Comparison of ENCODE assay signal across 10 cellular contexts in genomic region chr4:57119054-57119651, GRCh38. TPM values are rescaled to one million over a fixed set of nuclear protein-coding genes. Genes with fewer than 3 reads are reported as not detected.
DNase-seq lines count a peak whose midpoint lies in the region; ATAC-seq and TF ChIP-seq lines count a peak whose summit lies in the region.
"Had no signal": no experiment of that assay in that cellular context is flagged by ENCODE, and none has a peak within 500 bp of the region (broad histone marks: within the 10 kb centered on the region; RNA-seq: fewer than 3 reads in every experiment).

No MANE protein-coding gene starts in this region.

- no peak overlapping the region for H3K27ac Mint-ChIP-seq in naive thymus-derived CD4-positive, alpha-beta T cell
- H3K27ac Mint-ChIP-seq: activated naive CD8-positive, alpha-beta T cell treated with anti-CD3 and anti-CD28 coated beads, Interleukin-2, amount 50 U/mL, for 24 hours had no signal

- H4K8ac ChIP-seq in neuronal stem cell (ENCODE audit: low read depth, low read length), result no peak overlapping the region

- no peak overlapping the region for H3K14ac ChIP-seq in neuronal stem cell (ENCODE audit: low read length)

- ATAC-seq in RWPE2 (ENCODE audit: low read depth) (peak; percentile 94), HG02981 (IDR thresholded peaks at IDR 0.05; ENCODE audit: unreplicated experiment) (no peak)
- ATAC-seq in naive thymus-derived CD4-positive, alpha-beta T cell, result no peak
- ATAC-seq: activated naive CD8-positive, alpha-beta T cell treated with anti-CD3 and anti-CD28 coated beads, Interleukin-2, amount 50 U/mL, for 24 hours had no signal

- no peaks in the 10 kb centered on the region for H3K79me1 ChIP-seq in neuronal stem cell (ENCODE audit: low read depth, low read length)

- intact Hi-C loops in naive thymus-derived CD4-positive, alpha-beta T cell (cut with micrococcal nuclease), result no loop called here

- no peak overlapping the region for H2BK12ac ChIP-seq in neuronal stem cell (ENCODE audit: low read length)

- H3K4me1 Mint-ChIP-seq in naive thymus-derived CD4-positive, alpha-beta T cell, result no peaks in the 10 kb centered on the region
- H3K4me1 Mint-ChIP-seq: activated naive CD8-positive, alpha-beta T cell treated with anti-CD3 and anti-CD28 coated beads, Interleukin-2, amount 50 U/mL, for 24 hours had no signal

- WGBS in neuronal stem cell (ENCODE audit: extremely low coverage in 2 of 2, insufficient read length in 2 of 2, insufficient replicate concordance in 1 of 2), 2 donors, result no CpG with 5 or more reads among the region's 8 CpGs

- no peak overlapping the region for H3K23ac ChIP-seq in neuronal stem cell (ENCODE audit: low read depth, low read length, poor library complexity)

- H3K4me2 ChIP-seq in neuronal stem cell (ENCODE audit: insufficient read depth, low read length, poor library complexity, severe bottlenecking), result no peak overlapping the region

- H3K27me3 ChIP-seq in RWPE2 (ENCODE audit: insufficient read depth, poor library complexity, severe bottlenecking), result no peaks in the 10 kb centered on the region
- peaks cover 0 to 2% (median 0%) of the 10 kb centered on the region in 3 experiments for H3K27me3 ChIP-seq in neuronal stem cell (ENCODE audit: control insufficient read depth in 3 of 3, insufficient read depth in 3 of 3, low read depth in 1 of 3, low read length in 3 of 3)
- H3K27me3 ChIP-seq in naive thymus-derived CD4-positive, alpha-beta T cell (ENCODE audit: control insufficient read depth in 2 of 2, insufficient read depth in 2 of 2, low read length in 2 of 2), result no peaks in the 10 kb centered on the region

- H2BK15ac ChIP-seq in neuronal stem cell (ENCODE audit: low read length), result no peak overlapping the region

- H3K36me3 ChIP-seq in RWPE2 (ENCODE audit: low read depth), result no peaks in the 10 kb centered on the region
- H3K36me3 ChIP-seq in neuronal stem cell (replicated peaks in 1 of 2; ENCODE audit: control insufficient read depth in 2 of 2, insufficient read depth in 2 of 2, low read length in 2 of 2), result no peaks in the 10 kb centered on the region
- H3K36me3 ChIP-seq in naive thymus-derived CD4-positive, alpha-beta T cell (ENCODE audit: control insufficient read depth in 2 of 3, insufficient read depth in 3 of 3, low read length in 3 of 3), result no peaks in the 10 kb centered on the region

- CTCF ChIA-PET in AG04449 (lab: Yijun Ruan, JAX), result interaction anchor here (0.6 to 3.5 kb wide), 6 partner anchors 13 to 70 kb away, joined by 3 to 24 read pairs (median 4); no protein-coding TSS in a partner anchor
- CTCF ChIA-PET in naive thymus-derived CD4-positive, alpha-beta T cell (lab: Charles Lee), result no interaction called here

- H3K9ac ChIP-seq in neuronal stem cell (ENCODE audit: low read depth, low read length, poor library complexity), result no peak overlapping the region

- H3K4me1 ChIP-seq in RWPE2 (ENCODE audit: insufficient read depth, poor library complexity, severe bottlenecking) (peaks cover 22% of the 10 kb centered on the region), neuronal stem cell (ENCODE audit: control insufficient read depth in 2 of 2, insufficient read depth in 1 of 2, low read depth in 1 of 2, low read length in 2 of 2) (no peaks in the 10 kb centered on the region)
- no peaks in the 10 kb centered on the region for H3K4me1 ChIP-seq in naive thymus-derived CD4-positive, alpha-beta T cell (ENCODE audit: control insufficient read depth in 2 of 2, insufficient read depth in 2 of 2, low read length in 2 of 2)

- H3K36me3 Mint-ChIP-seq in naive thymus-derived CD4-positive, alpha-beta T cell, result peaks cover 0 to 5% (median 0%) of the 10 kb centered on the region in 5 donors

- peaks cover 24 to 64% (median 44%) of the 10 kb centered on the region in 5 donors for H3K27me3 Mint-ChIP-seq in naive thymus-derived CD4-positive, alpha-beta T cell

- TF ChIP-seq CTCF in AG04449 (IDR thresholded peaks at IDR 0.05; ENCODE audit: insufficient read depth, low read length, missing control alignments), result no peak
- no peak for TF ChIP-seq CTCF in RWPE2 (IDR thresholded peaks at IDR 0.05; ENCODE audit: poor library complexity, severe bottlenecking)

- POLR2A ChIA-PET in AG04449 (lab: Yijun Ruan, JAX), result interaction anchor here (0.7 to 2.2 kb wide), 13 partner anchors 9 to 93 kb away, joined by 3 to 18 read pairs (median 4); partner anchors contain the start of gene IGFBP7
- POLR2A ChIA-PET in naive thymus-derived CD4-positive, alpha-beta T cell (lab: Charles Lee), result no interaction called here

- peak overlapping the region; percentile 48 for H3K4me3 ChIP-seq in AG04449 (ENCODE audit: low read depth, low read length)
- H3K4me3 ChIP-seq in RWPE2 (ENCODE audit: severe bottlenecking), result no peak overlapping the region
- no peak overlapping the region for H3K4me3 ChIP-seq in neuronal stem cell (ENCODE audit: low read length in 2 of 2)
- no peak overlapping the region for H3K4me3 ChIP-seq in naive thymus-derived CD4-positive, alpha-beta T cell (ENCODE audit: low read length)

- no peak overlapping the region for H2BK5ac ChIP-seq in neuronal stem cell (ENCODE audit: low read length)

- peak overlapping the region; percentile 69 for H2AFZ ChIP-seq in neuronal stem cell (ENCODE audit: low read length)

- peaks cover 0 to 11% (median 2%) of the 10 kb centered on the region in 11 donors for H3K9me3 Mint-ChIP-seq in naive thymus-derived CD4-positive, alpha-beta T cell
- H3K9me3 Mint-ChIP-seq: activated naive CD8-positive, alpha-beta T cell treated with anti-CD3 and anti-CD28 coated beads, Interleukin-2, amount 50 U/mL, for 24 hours had no signal

- no peak overlapping the region for H3K18ac ChIP-seq in neuronal stem cell (ENCODE audit: low read length)

- DNase-seq in AG04449 (ENCODE audit: low read depth, low spot score) (peak; percentile 95), RWPE2 (ENCODE audit: low spot score) (peak; percentile 70), fibroblast of gingiva (ENCODE audit: low read depth) (peak; percentile 86), neuronal stem cell (ENCODE audit: low spot score) (no peak), T-helper 9 cell (no peak), COR-L47 (lab: John Stamatoyannopoulos, UW) (no peak)
- DNase-seq in naive thymus-derived CD4-positive, alpha-beta T cell, result no peak
- DNase-seq: activated naive CD8-positive, alpha-beta T cell treated with anti-CD3 and anti-CD28 coated beads, Interleukin-2, amount 50 U/mL, for 24 hours; Caco-2 had no signal

- H4K91ac ChIP-seq in neuronal stem cell (ENCODE audit: low read depth, low read length, poor library complexity), result no peak overlapping the region

- no peaks in the 10 kb centered on the region for H3K9me3 ChIP-seq in RWPE2 (ENCODE audit: severe bottlenecking)
- peaks cover 0 to 2% of the 10 kb centered on the region in 2 donors for H3K9me3 ChIP-seq in neuronal stem cell (replicated peaks in 1 of 2; ENCODE audit: control insufficient read depth in 2 of 2, insufficient read depth in 1 of 2, low read depth in 1 of 2, low read length in 2 of 2)
- no peaks in the 10 kb centered on the region for H3K9me3 ChIP-seq in naive thymus-derived CD4-positive, alpha-beta T cell (ENCODE audit: control insufficient read depth in 2 of 3, low read length in 3 of 3)

- peak overlapping the region; percentile 81 for H3K27ac ChIP-seq in RWPE2 (ENCODE audit: poor library complexity, severe bottlenecking)
- no peak overlapping the region for H3K27ac ChIP-seq in neuronal stem cell (replicated peaks; ENCODE audit: low read length)
- no peak overlapping the region for H3K27ac ChIP-seq in naive thymus-derived CD4-positive, alpha-beta T cell (ENCODE audit: low read depth, low read length)

- H2AK5ac ChIP-seq in neuronal stem cell (ENCODE audit: low read depth, low read length), result no peak overlapping the region

- H2BK120ac ChIP-seq in neuronal stem cell (ENCODE audit: low read depth, low read length), result no peak overlapping the region

- no peak overlapping the region for H3K4ac ChIP-seq in neuronal stem cell (ENCODE audit: low read length)

- no peak overlapping the region for H3K4me3 Mint-ChIP-seq in naive thymus-derived CD4-positive, alpha-beta T cell
- H3K4me3 Mint-ChIP-seq: activated naive CD8-positive, alpha-beta T cell treated with anti-CD3 and anti-CD28 coated beads, Interleukin-2, amount 50 U/mL, for 24 hours had no signal

RNA-seq across cellular contexts. Expression of gene IGFBP7, which starts 9.0 kb away (rescaled TPM):
- 3.3 TPM for polyA plus RNA-seq in neuronal stem cell (2013, experiment 1 of 2)
- 3.1 TPM for polyA plus RNA-seq in neuronal stem cell (2013, experiment 2 of 2)
- total RNA-seq in naive thymus-derived CD4-positive, alpha-beta T cell, result 10 to 100 TPM in 1 of 5 experiments, 1 to 10 TPM in 1, not detected in 3; 1.1 to 16.7 TPM
- polyA plus RNA-seq in naive thymus-derived CD4-positive, alpha-beta T cell, result under 1 TPM; 0.37 to 0.48 TPM

Comparison
In these comparisons a context has a peak if more than half of its experiments do, and no peak if none do; other contexts are left out.
1. DNase-seq: peak in AG04449 (single experiment), RWPE2 (single experiment) and fibroblast of gingiva (single experiment); none in neuronal stem cell (single experiment), T-helper 9 cell (single experiment), naive thymus-derived CD4-positive, alpha-beta T cell (0 of 9) and COR-L47 (single experiment).